In the genomic region with DNA sequence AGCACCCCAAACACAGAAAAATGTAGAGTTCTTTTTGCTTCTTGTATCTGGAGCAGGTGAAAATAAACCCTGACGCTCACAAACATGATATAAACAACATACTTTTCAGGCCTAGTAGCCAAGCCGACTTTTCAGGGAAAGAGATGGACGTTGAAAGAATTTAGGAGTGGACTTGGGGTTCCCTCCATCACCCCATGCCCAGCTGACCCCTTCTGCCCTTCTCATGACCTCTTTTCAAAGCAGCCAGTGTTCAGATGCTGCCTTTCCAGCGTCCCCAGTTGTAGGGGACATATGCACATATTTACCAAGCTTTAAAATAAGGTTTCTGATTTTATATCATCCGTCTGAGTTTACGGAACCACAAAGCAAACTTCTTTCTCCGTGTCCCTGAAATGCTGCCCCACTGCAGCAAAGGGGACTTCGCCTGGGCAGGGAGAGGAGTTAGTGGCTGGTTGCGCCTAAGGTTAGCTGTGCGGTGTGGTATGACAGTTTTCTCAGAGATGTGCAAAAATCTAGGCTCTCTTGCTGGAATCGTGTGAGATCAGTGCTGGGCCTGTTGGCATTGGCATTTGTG, we compare ENCODE assay signal across 13 cellular contexts.
DNase-seq lines count a peak whose midpoint lies in the region; ATAC-seq and TF ChIP-seq lines count a peak whose summit lies in the region.
"Had no signal": no experiment of that assay in that cellular context is flagged by ENCODE, and none has a peak within 500 bp of the region (broad histone marks: within the 10 kb centered on the region; RNA-seq: fewer than 3 reads in every experiment).

No MANE protein-coding gene starts in this region.

- no peaks in the 10 kb centered on the region for H3K4me1 ChIP-seq in HEK293 (ENCODE audit: control insufficient read depth, insufficient read depth, low read length)
- H3K4me1 ChIP-seq in liver (ENCODE audit: control insufficient read depth in 4 of 4, insufficient read depth in 4 of 4, low read length in 3 of 4): peaks cover 8 to 50% (median 31%) of the 10 kb centered on the region in 4 donors
- H3K4me1 ChIP-seq in subcutaneous abdominal adipose tissue (ENCODE audit: control insufficient read depth in 5 of 5, insufficient read depth in 5 of 5, low read length in 5 of 5): peaks cover 10 to 77% (median 75%) of the 10 kb centered on the region in 5 donors

- H3K9me3 ChIP-seq in HEK293 (ENCODE audit: control insufficient read depth, insufficient read depth, low read depth, low read length): no peaks in the 10 kb centered on the region
- H3K9me3 ChIP-seq in liver (ENCODE audit: control insufficient read depth in 4 of 4, low read length in 3 of 4): no peaks in the 10 kb centered on the region
- H3K9me3 ChIP-seq in subcutaneous abdominal adipose tissue (ENCODE audit: control insufficient read depth in 5 of 5, low read length in 5 of 5): no peaks in the 10 kb centered on the region

- H3K9me3 Mint-ChIP-seq in WTC11: no peaks in the 10 kb centered on the region
- H3K9me3 Mint-ChIP-seq: activated B cell treated with CpG ODN at 0.5 μM for 24 hours; naive B cell; stimulated activated effector memory CD8-positive, alpha-beta T cell treated with anti-CD3 and anti-CD28 coated beads, Interleukin-12 subunit alpha, Interleukin-12 subunit beta, amount 100 ng/mL, for 72 hours had no signal

- H3K36me3 ChIP-seq in HEK293 (ENCODE audit: control insufficient read depth in 2 of 2, insufficient read depth in 1 of 2, low read length in 2 of 2) (no peaks in the 10 kb centered on the region), liver (ENCODE audit: control insufficient read depth in 4 of 4, insufficient read depth in 3 of 4, low read depth in 1 of 4, low read length in 3 of 4) (peaks cover 0 to 2% (median 0%) of the 10 kb centered on the region in 4 donors), subcutaneous abdominal adipose tissue (ENCODE audit: control insufficient read depth in 5 of 5, insufficient read depth in 5 of 5, low read length in 5 of 5) (peaks cover 0 to 2% (median 0%) of the 10 kb centered on the region in 5 donors)

- POLR2A ChIA-PET in HEK293 (lab: Yijun Ruan, JAX) (no interaction called here), WTC11 (lab: Charles Lee) (no interaction called here)

- peaks cover 5% of the 10 kb centered on the region; the same call in 1 of the 2 replicates for H3K27me3 Mint-ChIP-seq in WTC11 (ENCODE audit: low read depth)

- DNase-seq in WTC11 (ENCODE audit: low spot score) (no peak), NCI-H1417 treated with DMSO at 0.1 percent for 48 hours (lab: John Stamatoyannopoulos, UW) (no peak)
- DNase-seq in activated CD8-positive, alpha-beta memory T cell treated with anti-CD3 and anti-CD28 coated beads, Interleukin-2, amount 50 U/mL, for 4 hours: no peak
- DNase-seq: activated B cell treated with CpG ODN at 0.5 μM for 24 hours; central memory CD4-positive, alpha-beta T cell; naive B cell; NCI-H1417; stimulated activated CD4-positive, alpha-beta T cell treated with anti-CD3 and anti-CD28 coated beads, Interleukin-1b, Interleukin-23, amount 100 ng/mL, for 48 hours had no signal

- peak overlapping the region; percentile 52 for H3K27ac Mint-ChIP-seq in WTC11
- H3K27ac Mint-ChIP-seq: activated B cell treated with CpG ODN at 0.5 μM for 24 hours; stimulated activated effector memory CD8-positive, alpha-beta T cell treated with anti-CD3 and anti-CD28 coated beads, Interleukin-12 subunit alpha, Interleukin-12 subunit beta, amount 100 ng/mL, for 72 hours had no signal

- TF ChIP-seq CTCF in HEK293 (tag by site-specific recombination; IDR thresholded peaks at IDR 0.05) (no peak), WTC11 (IDR thresholded peaks at IDR 0.05) (no peak), liver (IDR thresholded peaks at IDR 0.05; ENCODE audit: low read depth, low read length, missing input control) (no peak)

- 69% methylated on average over 11 of the region's 11 CpGs for WGBS in liver

- H3K4me1 Mint-ChIP-seq in WTC11: peaks cover 69% of the 10 kb centered on the region

- H3K4me3 ChIP-seq in HEK293 (ENCODE audit: low read depth, low read length): no peak overlapping the region
- H3K4me3 ChIP-seq in liver (ENCODE audit: low read depth in 1 of 3, low read length in 3 of 3): no peak overlapping the region
- H3K4me3 ChIP-seq in subcutaneous abdominal adipose tissue (ENCODE audit: low read depth in 1 of 5, low read length in 5 of 5): peak overlapping the region in 2 of 5 donors; percentile 11 to 29

- no peak for TF ChIP-seq RAD21 in liver (IDR thresholded peaks at IDR 0.05)

- peak overlapping the region; percentile 20; the same call in 1 of the 2 replicates for H3K27ac ChIP-seq in HEK293 (ENCODE audit: extremely low read depth, low read depth, low read length)
- peak overlapping the region; percentile 32 to 66 for H3K27ac ChIP-seq in liver (ENCODE audit: low read depth in 1 of 2, low read length in 2 of 2)
- H3K27ac ChIP-seq in subcutaneous abdominal adipose tissue (ENCODE audit: low read depth, low read length): peak overlapping the region; percentile 97

- H3K9ac ChIP-seq in liver (ENCODE audit: low read depth in 1 of 2, low read length in 2 of 2): no peak overlapping the region
- peak overlapping the region in 4 of 5 donors; percentile 24 to 73 (median 40) for H3K9ac ChIP-seq in subcutaneous abdominal adipose tissue (ENCODE audit: low read length in 5 of 5)

- H3K27me3 ChIP-seq in liver (ENCODE audit: control insufficient read depth in 4 of 4, insufficient read depth in 4 of 4, low read length in 3 of 4) (no peaks in the 10 kb centered on the region), subcutaneous abdominal adipose tissue (ENCODE audit: control insufficient read depth in 5 of 5, insufficient read depth in 4 of 5, low read length in 5 of 5) (no peaks in the 10 kb centered on the region)

- CTCF ChIA-PET in HEK293 (lab: Yijun Ruan, JAX) (interaction anchor here (0.5 kb wide), 1 partner anchor 120 kb away, joined by 4 read pairs; no protein-coding TSS in a partner anchor), WTC11 (lab: Charles Lee) (interaction anchor here (1.9 kb wide), 1 partner anchor 8 kb away, joined by 6 read pairs; no protein-coding TSS in a partner anchor)

- H3K4me3 Mint-ChIP-seq in WTC11: peak overlapping the region; percentile 1; the same call in 1 of the 2 replicates
- H3K4me3 Mint-ChIP-seq: activated B cell treated with CpG ODN at 0.5 μM for 24 hours; stimulated activated effector memory CD8-positive, alpha-beta T cell treated with anti-CD3 and anti-CD28 coated beads, Interleukin-12 subunit alpha, Interleukin-12 subunit beta, amount 100 ng/mL, for 72 hours had no signal

- ATAC-seq in WTC11: no peak
- no peak for ATAC-seq in HG02763 (IDR thresholded peaks at IDR 0.05; ENCODE audit: unreplicated experiment)
- ATAC-seq: stimulated activated effector memory CD8-positive, alpha-beta T cell treated with anti-CD3 and anti-CD28 coated beads, Interleukin-12 subunit alpha, Interleukin-12 subunit beta, amount 100 ng/mL, for 72 hours had no signal

- H3K36me3 Mint-ChIP-seq in WTC11: peaks cover 4% of the 10 kb centered on the region; the same call in 1 of the 2 replicates
- H3K36me3 Mint-ChIP-seq: naive B cell; stimulated activated effector memory CD8-positive, alpha-beta T cell treated with anti-CD3 and anti-CD28 coated beads, Interleukin-12 subunit alpha, Interleukin-12 subunit beta, amount 100 ng/mL, for 72 hours had no signal

TF ChIP-seq in HEK293, 187 proteins besides CTCF, POLR2A, EP300 and RAD21 (continues in another document):
- TF ChIP-seq ZNF174 (tag by site-specific recombination; IDR thresholded peaks at IDR 0.05) (no peak), PRDM6 (tag by site-specific recombination; IDR thresholded peaks at IDR 0.05) (no peak)

TF ChIP-seq in WTC11, 78 proteins besides CTCF, POLR2A, EP300 and RAD21 (continues in another document):
- TF ChIP-seq CREB1 (CRISPR knock-in tag; IDR thresholded peaks at IDR 0.05) (no peak), ZNF263 (CRISPR knock-in tag; IDR thresholded peaks at IDR 0.05; ENCODE audit: low read depth) (no peak), TEAD4 (CRISPR knock-in tag; IDR thresholded peaks at IDR 0.05) (no peak), NFYB (CRISPR knock-in tag; conservative IDR thresholded peaks at IDR 0.05; ENCODE audit: low read depth) (no peak), ETV6 (CRISPR knock-in tag; IDR thresholded peaks at IDR 0.05) (no peak), ZNF416 (CRISPR knock-in tag; IDR thresholded peaks at IDR 0.05) (no peak)

TF ChIP-seq in liver, 16 proteins besides CTCF, POLR2A, EP300 and RAD21:
- TF ChIP-seq TAF1 (conservative IDR thresholded peaks at IDR 0.05) (no peak), SP1 (IDR thresholded peaks at IDR 0.05) (no peak), YY1 (IDR thresholded peaks at IDR 0.05) (no peak), HNF4G (IDR thresholded peaks at IDR 0.05) (no peak)
- TF ChIP-seq, protein P1, sequence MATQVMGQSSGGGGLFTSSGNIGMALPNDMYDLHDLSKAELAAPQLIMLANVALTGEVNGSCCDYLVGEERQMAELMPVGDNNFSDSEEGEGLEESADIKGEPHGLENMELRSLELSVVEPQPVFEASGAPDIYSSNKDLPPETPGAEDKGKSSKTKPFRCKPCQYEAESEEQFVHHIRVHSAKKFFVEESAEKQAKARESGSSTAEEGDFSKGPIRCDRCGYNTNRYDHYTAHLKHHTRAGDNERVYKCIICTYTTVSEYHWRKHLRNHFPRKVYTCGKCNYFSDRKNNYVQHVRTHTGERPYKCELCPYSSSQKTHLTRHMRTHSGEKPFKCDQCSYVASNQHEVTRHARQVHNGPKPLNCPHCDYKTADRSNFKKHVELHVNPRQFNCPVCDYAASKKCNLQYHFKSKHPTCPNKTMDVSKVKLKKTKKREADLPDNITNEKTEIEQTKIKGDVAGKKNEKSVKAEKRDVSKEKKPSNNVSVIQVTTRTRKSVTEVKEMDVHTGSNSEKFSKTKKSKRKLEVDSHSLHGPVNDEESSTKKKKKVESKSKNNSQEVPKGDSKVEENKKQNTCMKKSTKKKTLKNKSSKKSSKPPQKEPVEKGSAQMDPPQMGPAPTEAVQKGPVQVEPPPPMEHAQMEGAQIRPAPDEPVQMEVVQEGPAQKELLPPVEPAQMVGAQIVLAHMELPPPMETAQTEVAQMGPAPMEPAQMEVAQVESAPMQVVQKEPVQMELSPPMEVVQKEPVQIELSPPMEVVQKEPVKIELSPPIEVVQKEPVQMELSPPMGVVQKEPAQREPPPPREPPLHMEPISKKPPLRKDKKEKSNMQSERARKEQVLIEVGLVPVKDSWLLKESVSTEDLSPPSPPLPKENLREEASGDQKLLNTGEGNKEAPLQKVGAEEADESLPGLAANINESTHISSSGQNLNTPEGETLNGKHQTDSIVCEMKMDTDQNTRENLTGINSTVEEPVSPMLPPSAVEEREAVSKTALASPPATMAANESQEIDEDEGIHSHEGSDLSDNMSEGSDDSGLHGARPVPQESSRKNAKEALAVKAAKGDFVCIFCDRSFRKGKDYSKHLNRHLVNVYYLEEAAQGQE (IDR thresholded peaks at IDR 0.05): no peak
- TF ChIP-seq, protein P2, sequence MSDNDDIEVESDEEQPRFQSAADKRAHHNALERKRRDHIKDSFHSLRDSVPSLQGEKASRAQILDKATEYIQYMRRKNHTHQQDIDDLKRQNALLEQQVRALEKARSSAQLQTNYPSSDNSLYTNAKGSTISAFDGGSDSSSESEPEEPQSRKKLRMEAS (IDR thresholded peaks at IDR 0.05): no peak

Comparison
In these comparisons a context has a peak if more than half of its experiments do, and no peak if none do; other contexts are left out.
1. H3K27ac ChIP-seq: peak in every context shown above with its lines; median percentile 97 in subcutaneous abdominal adipose tissue; 49 in liver; 20 in HEK293.
2. H3K9ac ChIP-seq: peak in subcutaneous abdominal adipose tissue (4 of 5); none in liver (0 of 2).